17 cellular contexts compared by ENCODE assay signal in genomic region chr2:158806941-158807340, GRCh38. TPM values are rescaled to one million over a fixed set of nuclear protein-coding genes. Genes with fewer than 3 reads are reported as not detected.
DNase-seq lines count a peak whose midpoint lies in the region; ATAC-seq and TF ChIP-seq lines count a peak whose summit lies in the region.
"Had no signal": no experiment of that assay in that cellular context is flagged by ENCODE, and none has a peak within 500 bp of the region (broad histone marks: within the 10 kb centered on the region; RNA-seq: fewer than 3 reads in every experiment).

No MANE protein-coding gene starts in this region.

- no peak for TF ChIP-seq POLR2A in adrenal gland (IDR thresholded peaks at IDR 0.05)
- TF ChIP-seq POLR2A in esophagus muscularis mucosa (IDR thresholded peaks at IDR 0.05; ENCODE audit: low read depth) = no peak
- TF ChIP-seq POLR2A in thyroid gland (IDR thresholded peaks at IDR 0.05) = peak in 1 of 2 donors; percentile 13

- intact Hi-C loops in adrenal gland (cut with DNase I) (no loop called here), esophagus muscularis mucosa (cut with DNase I) (no loop called here), thyroid gland (cut with DNase I) (no loop called here), heart right ventricle (cut with DNase I) (no loop called here)
- intact Hi-C loops in activated T-helper 2 cell treated with anti-CD3 and anti-CD28 coated beads, Interferon-gamma antibody, Interleukin-2, Interleukin-4, amounts not matched to agents 10 μg/mL and 5 μg/mL and 100 μg/mL, durations not matched to agents 14 hours and 24 hours and 36 hours (cut with micrococcal nuclease) = no loop called here

- H3K27me3 Mint-ChIP-seq in stimulated activated naive CD8-positive, alpha-beta T cell treated with anti-CD3 and anti-CD28 coated beads, Interleukin-15, amount 100 ng/mL, for 72 hours = peaks cover 11% of the 10 kb centered on the region
- H3K27me3 Mint-ChIP-seq in activated T-helper 2 cell treated with anti-CD3 and anti-CD28 coated beads, Interferon-gamma antibody, Interleukin-2, Interleukin-4, amounts not matched to agents 10 μg/mL and 5 μg/mL and 100 μg/mL, durations not matched to agents 14 hours and 24 hours and 36 hours (ENCODE audit: low read depth) = no peaks in the 10 kb centered on the region

- TF ChIP-seq CTCF in adrenal gland (IDR thresholded peaks at IDR 0.05) (no peak), esophagus muscularis mucosa (IDR thresholded peaks at IDR 0.05) (no peak), thyroid gland (IDR thresholded peaks at IDR 0.05) (no peak), heart right ventricle (IDR thresholded peaks at IDR 0.05) (no peak)

- H3K9me3 Mint-ChIP-seq in stimulated activated naive CD8-positive, alpha-beta T cell treated with anti-CD3 and anti-CD28 coated beads, Interleukin-15, amount 100 ng/mL, for 72 hours = no peaks in the 10 kb centered on the region
- no peaks in the 10 kb centered on the region for H3K9me3 Mint-ChIP-seq in activated T-helper 2 cell treated with anti-CD3 and anti-CD28 coated beads, Interferon-gamma antibody, Interleukin-2, Interleukin-4, amounts not matched to agents 10 μg/mL and 5 μg/mL and 100 μg/mL, durations not matched to agents 14 hours and 24 hours and 36 hours
- H3K9me3 Mint-ChIP-seq: CD4-positive, CD25-positive, alpha-beta regulatory T cell had no signal

- H3K4me3 ChIP-seq in adrenal gland (no peak overlapping the region), esophagus muscularis mucosa (no peak overlapping the region), thyroid gland (replicated peaks in 1 of 3) (no peak overlapping the region), heart right ventricle (no peak overlapping the region)
- H3K4me3 ChIP-seq: BLaER1 treated with 17β-estradiol and CSF1 and Interleukin-3, amounts not matched to agents 10 nM and 100 nM; HAP-1 had no signal

- H3K27me3 ChIP-seq in adrenal gland (no peaks in the 10 kb centered on the region), esophagus muscularis mucosa (no peaks in the 10 kb centered on the region), thyroid gland (no peaks in the 10 kb centered on the region), heart right ventricle (no peaks in the 10 kb centered on the region)
- H3K27me3 ChIP-seq: BLaER1 treated with 17β-estradiol and CSF1 and Interleukin-3, amounts not matched to agents 10 nM and 100 nM had no signal

- H3K9me3 ChIP-seq in adrenal gland (replicated peaks in 1 of 3) = no peaks in the 10 kb centered on the region
- H3K9me3 ChIP-seq in esophagus muscularis mucosa = no peaks in the 10 kb centered on the region
- H3K9me3 ChIP-seq in thyroid gland = no peaks in the 10 kb centered on the region
- H3K9me3 ChIP-seq in heart right ventricle = no peaks in the 10 kb centered on the region
- H3K9me3 ChIP-seq: BLaER1 treated with 17β-estradiol and CSF1 and Interleukin-3, amounts not matched to agents 10 nM and 100 nM; HAP-1 had no signal

- TF ChIP-seq EP300 in esophagus muscularis mucosa (IDR thresholded peaks at IDR 0.05) = no peak

- peak overlapping the region in 1 of 5 donors; percentile 24 for H3K27ac ChIP-seq in adrenal gland
- no peak overlapping the region for H3K27ac ChIP-seq in esophagus muscularis mucosa (replicated peaks in 1 of 4)
- peak overlapping the region; percentile 58 to 81 (median 64) for H3K27ac ChIP-seq in thyroid gland
- no peak overlapping the region for H3K27ac ChIP-seq in heart right ventricle
- H3K27ac ChIP-seq: BLaER1 treated with 17β-estradiol and CSF1 and Interleukin-3, amounts not matched to agents 10 nM and 100 nM; HL-60 had no signal

- no peak overlapping the region for H3K27ac Mint-ChIP-seq in stimulated activated naive CD8-positive, alpha-beta T cell treated with anti-CD3 and anti-CD28 coated beads, Interleukin-15, amount 100 ng/mL, for 72 hours
- H3K27ac Mint-ChIP-seq in activated T-helper 2 cell treated with anti-CD3 and anti-CD28 coated beads, Interferon-gamma antibody, Interleukin-2, Interleukin-4, amounts not matched to agents 10 μg/mL and 5 μg/mL and 100 μg/mL, durations not matched to agents 14 hours and 24 hours and 36 hours = no peak overlapping the region
- H3K27ac Mint-ChIP-seq: CD4-positive, CD25-positive, alpha-beta regulatory T cell had no signal

- H3K4me3 Mint-ChIP-seq in stimulated activated naive CD8-positive, alpha-beta T cell treated with anti-CD3 and anti-CD28 coated beads, Interleukin-15, amount 100 ng/mL, for 72 hours = no peak overlapping the region
- no peak overlapping the region for H3K4me3 Mint-ChIP-seq in activated T-helper 2 cell treated with anti-CD3 and anti-CD28 coated beads, Interferon-gamma antibody, Interleukin-2, Interleukin-4, amounts not matched to agents 10 μg/mL and 5 μg/mL and 100 μg/mL, durations not matched to agents 14 hours and 24 hours and 36 hours (ENCODE audit: low read depth)
- H3K4me3 Mint-ChIP-seq: CD4-positive, CD25-positive, alpha-beta regulatory T cell had no signal

- H3K4me1 Mint-ChIP-seq in stimulated activated naive CD8-positive, alpha-beta T cell treated with anti-CD3 and anti-CD28 coated beads, Interleukin-15, amount 100 ng/mL, for 72 hours = no peaks in the 10 kb centered on the region
- H3K4me1 Mint-ChIP-seq in activated T-helper 2 cell treated with anti-CD3 and anti-CD28 coated beads, Interferon-gamma antibody, Interleukin-2, Interleukin-4, amounts not matched to agents 10 μg/mL and 5 μg/mL and 100 μg/mL, durations not matched to agents 14 hours and 24 hours and 36 hours (ENCODE audit: low read depth) = no peaks in the 10 kb centered on the region
- H3K4me1 Mint-ChIP-seq: CD4-positive, CD25-positive, alpha-beta regulatory T cell had no signal

- H3K36me3 ChIP-seq in adrenal gland (replicated peaks in 1 of 2) (no peaks in the 10 kb centered on the region), esophagus muscularis mucosa (no peaks in the 10 kb centered on the region), thyroid gland (no peaks in the 10 kb centered on the region), heart right ventricle (no peaks in the 10 kb centered on the region)
- H3K36me3 ChIP-seq: BLaER1 treated with 17β-estradiol and CSF1 and Interleukin-3, amounts not matched to agents 10 nM and 100 nM; HAP-1 had no signal

- no peak for ATAC-seq in stimulated activated naive CD8-positive, alpha-beta T cell treated with anti-CD3 and anti-CD28 coated beads, Interleukin-15, amount 100 ng/mL, for 72 hours
- no peak for ATAC-seq in heart right ventricle

- DNase-seq in adrenal gland (peak; percentile 31 to 70 (median 65)), esophagus muscularis mucosa (ENCODE audit: extremely low spot score) (peak; percentile 31), kidney glomerular epithelial cell (lab: John Stamatoyannopoulos, UW) (peak; percentile 72), thyroid gland (peak; percentile 57 to 64), heart right ventricle (no peak)
- DNase-seq in stimulated activated naive CD8-positive, alpha-beta T cell treated with anti-CD3 and anti-CD28 coated beads, Interleukin-15, amount 100 ng/mL, for 72 hours = no peak
- no peak for DNase-seq in activated T-helper 2 cell treated with anti-CD3 and anti-CD28 coated beads, Interferon-gamma antibody, Interleukin-2, Interleukin-4, amounts not matched to agents 10 μg/mL and 5 μg/mL and 100 μg/mL, durations not matched to agents 14 hours and 24 hours and 36 hours (ENCODE audit: low spot score)
- DNase-seq: ACHN; CD4-positive, CD25-positive, alpha-beta regulatory T cell; DMS53; GF-D8; GOT3; IMR-90 had no signal

- no peaks in the 10 kb centered on the region for H3K36me3 Mint-ChIP-seq in activated T-helper 2 cell treated with anti-CD3 and anti-CD28 coated beads, Interferon-gamma antibody, Interleukin-2, Interleukin-4, amounts not matched to agents 10 μg/mL and 5 μg/mL and 100 μg/mL, durations not matched to agents 14 hours and 24 hours and 36 hours (ENCODE audit: low read depth)
- H3K36me3 Mint-ChIP-seq: CD4-positive, CD25-positive, alpha-beta regulatory T cell had no signal

- WGBS in adrenal gland, 4 donors = 46 to 54% (median 50%) methylated on average over 4 of the region's 4 CpGs
- WGBS in esophagus muscularis mucosa = 95% methylated on average over 4 of the region's 4 CpGs
- WGBS in thyroid gland, 2 donors = 44 to 80% methylated on average over 4 of the region's 4 CpGs
- 95 to 98% methylated on average over 4 of the region's 4 CpGs for WGBS in heart right ventricle, 2 donors

- H3K4me1 ChIP-seq in adrenal gland (replicated peaks in 1 of 2) = peaks cover 15 to 16% of the 10 kb centered on the region in 2 donors
- H3K4me1 ChIP-seq in esophagus muscularis mucosa = peaks cover 0 to 7% (median 4%) of the 10 kb centered on the region in 4 donors
- H3K4me1 ChIP-seq in thyroid gland = peaks cover 56 to 80% of the 10 kb centered on the region in 2 donors
- H3K4me1 ChIP-seq in heart right ventricle = peaks cover 0 to 27% (median 0%) of the 10 kb centered on the region in 9 donors
- H3K4me1 ChIP-seq: BLaER1 treated with 17β-estradiol and CSF1 and Interleukin-3, amounts not matched to agents 10 nM and 100 nM; HAP-1 had no signal

RNA-seq across cellular contexts. Expression of gene DAPL1, which starts 11.8 kb away (rescaled TPM):
- total RNA-seq in adrenal gland (100 to 1,000 TPM in 1 of 8 donors, 10 to 100 TPM in 7; 22.3 to 151 (median 42.8) TPM), esophagus muscularis mucosa (not detected), thyroid gland (10 to 100 TPM; 12.3 to 68.9 (median 28.1) TPM), heart right ventricle (not detected)
- polyA plus RNA-seq in adrenal gland (100 to 1,000 TPM in 1 of 3 donors, 10 to 100 TPM in 2; 17.6 to 177 (median 33.8) TPM), heart right ventricle (under 1 TPM in 1 of 2 donors, not detected in 1; 0.87 TPM)
- not detected in 2 replicates for total RNA-seq in activated T-helper 2 cell treated with anti-CD3 and anti-CD28 coated beads, Interferon-gamma antibody, Interleukin-2, Interleukin-4, amounts not matched to agents 10 μg/mL and 5 μg/mL and 100 μg/mL, durations not matched to agents 14 hours and 24 hours and 36 hours
- total RNA-seq: A172; CD4-positive, CD25-positive, alpha-beta regulatory T cell; IMR-90 had no signal
- polyA plus RNA-seq: CD4-positive, CD25-positive, alpha-beta regulatory T cell; IMR-90 had no signal

Comparison
In these comparisons a context has a peak if more than half of its experiments do, and no peak if none do; other contexts are left out.
1. DNase-seq: peak in adrenal gland (7 of 7), esophagus muscularis mucosa (single experiment), kidney glomerular epithelial cell (single experiment) and thyroid gland (2 of 2); none in stimulated activated naive CD8-positive, alpha-beta T cell treated with anti-CD3 and anti-CD28 coated beads, Interleukin-15, amount 100 ng/mL, for 72 hours (0 of 2), activated T-helper 2 cell treated with anti-CD3 and anti-CD28 coated beads, Interferon-gamma antibody, Interleukin-2, Interleukin-4, amounts not matched to agents 10 μg/mL and 5 μg/mL and 100 μg/mL, durations not matched to agents 14 hours and 24 hours and 36 hours (single experiment) and heart right ventricle (0 of 2).
2. H3K27ac ChIP-seq: peak in thyroid gland (3 of 3); none in esophagus muscularis mucosa (0 of 4) and heart right ventricle (0 of 10).
3. RNA of gene DAPL1, which starts 11.8 kb away (total RNA-seq): 22.3 to 151 TPM in adrenal gland and 12.3 to 68.9 TPM in thyroid gland; not detected in esophagus muscularis mucosa, not detected in activated T-helper 2 cell treated with anti-CD3 and anti-CD28 coated beads, Interferon-gamma antibody, Interleukin-2, Interleukin-4, amounts not matched to agents 10 μg/mL and 5 μg/mL and 100 μg/mL, durations not matched to agents 14 hours and 24 hours and 36 hours and not detected in heart right ventricle; every median in the first group is over 4 times any median in the second.